In genomic region chr1:25799346-25799720, GRCh38 we compare ENCODE assay signal across 8 cellular contexts. TPM values are rescaled to one million over a fixed set of nuclear protein-coding genes. Genes with fewer than 3 reads are reported as not detected.
DNase-seq lines count a peak whose midpoint lies in the region; ATAC-seq and TF ChIP-seq lines count a peak whose summit lies in the region.

No MANE protein-coding gene starts in this region.

- H3K27me3 Mint-ChIP-seq in natural killer cell (ENCODE audit: low read depth in 2 of 2), result peaks cover 0 to 3% of the 10 kb centered on the region in 2 donors

- H3K4me1 ChIP-seq in colonic mucosa, result no peaks in the 10 kb centered on the region
- peaks cover 20% of the 10 kb centered on the region for H3K4me1 ChIP-seq in Karpas-422 (ENCODE audit: low read length)
- no peaks in the 10 kb centered on the region for H3K4me1 ChIP-seq in mucosa of descending colon (ENCODE audit: low read depth)

- H3K36me3 ChIP-seq in colonic mucosa (no peaks in the 10 kb centered on the region), Karpas-422 (ENCODE audit: insufficient read depth, low read length) (no peaks in the 10 kb centered on the region), mucosa of descending colon (ENCODE audit: low read depth) (no peaks in the 10 kb centered on the region)

- no peaks in the 10 kb centered on the region for H3K9me2 ChIP-seq in Karpas-422 (replicated peaks; ENCODE audit: insufficient read depth, low read length)

- H3K9me3 Mint-ChIP-seq in natural killer cell, result no peaks in the 10 kb centered on the region

- H3K27ac Mint-ChIP-seq in natural killer cell, result peak overlapping the region in 1 of 2 donors; percentile 64

- H3K9ac ChIP-seq in colonic mucosa (ENCODE audit: low read depth in 2 of 2, low read length in 2 of 2), result peak overlapping the region; percentile 66 to 78
- H3K9ac ChIP-seq in Karpas-422 (ENCODE audit: low read length), result no peak overlapping the region

- no peak overlapping the region for H2AFZ ChIP-seq in Karpas-422 (ENCODE audit: low read length)

- TF ChIP-seq CTCF in AG10803 (conservative IDR thresholded peaks at IDR 0.05; ENCODE audit: low read length) (no peak), NB4 (IDR thresholded peaks at IDR 0.05; ENCODE audit: low read depth, low read length) (no peak), colonic mucosa (IDR thresholded peaks at IDR 0.05) (no peak), natural killer cell (IDR thresholded peaks at IDR 0.05) (no peak), mucosa of descending colon (IDR thresholded peaks at IDR 0.05) (no peak)

- H3K4me3 ChIP-seq in AG10803 (ENCODE audit: low read length) (peak overlapping the region; percentile 62), NB4 (ENCODE audit: low read depth, low read length) (peak overlapping the region; percentile 32), colonic mucosa (peak overlapping the region; percentile 43), Karpas-422 (ENCODE audit: low read length) (no peak overlapping the region), mucosa of descending colon (no peak overlapping the region)

- H3K4me1 Mint-ChIP-seq in natural killer cell, result peaks cover 14 to 30% of the 10 kb centered on the region in 2 donors

- H3K27ac ChIP-seq in colonic mucosa (peak overlapping the region; percentile 61), Karpas-422 (ENCODE audit: low read length) (no peak overlapping the region)

- no peak for ATAC-seq in natural killer cell
- ATAC-seq in mucosa of descending colon, result no peak

- no peak for TF ChIP-seq POLR2A in NB4 (IDR thresholded peaks at IDR 0.05; ENCODE audit: extremely low read depth, insufficient read length)

- H4K20me1 ChIP-seq in Karpas-422 (ENCODE audit: insufficient read depth, low read depth, low read length), result peaks cover 3% of the 10 kb centered on the region; the same call in 1 of the 2 replicates

- DNase-seq in AG10803 (ENCODE audit: low read depth) (no peak), NB4 (ENCODE audit: low read depth) (no peak), colonic mucosa (no peak), natural killer cell (no peak), Karpas-422 (no peak), DMS153 treated with DMSO at 0.1 percent for 48 hours (lab: John Stamatoyannopoulos, UW; ENCODE audit: unreplicated experiment) (no peak), NCI-H748 treated with DMSO at 0.1 percent for 48 hours (lab: John Stamatoyannopoulos, UW) (no peak), mucosa of descending colon (no peak)

- H3K9me3 ChIP-seq in colonic mucosa (no peaks in the 10 kb centered on the region), Karpas-422 (ENCODE audit: low read length) (no peaks in the 10 kb centered on the region), mucosa of descending colon (no peaks in the 10 kb centered on the region)

- H3K36me3 Mint-ChIP-seq in natural killer cell, result no peaks in the 10 kb centered on the region

- no peaks in the 10 kb centered on the region for H3K79me2 ChIP-seq in Karpas-422 (ENCODE audit: low read length)

- H3K27me3 ChIP-seq in colonic mucosa, result no peaks in the 10 kb centered on the region
- H3K27me3 ChIP-seq in Karpas-422 (ENCODE audit: low read length), result no peaks in the 10 kb centered on the region

- intact Hi-C loops in colonic mucosa (cut with DNase I), result loop anchor here (5.0 kb wide), 2 partner anchors 42 to 192 kb away; no protein-coding TSS in a partner anchor
- intact Hi-C loops in natural killer cell (cut with micrococcal nuclease), result loop anchor here (10.0 kb wide), 1 partner anchor 185 kb away; the partner anchor contains the start of gene MAN1C1
- intact Hi-C loops in mucosa of descending colon (cut with DNase I, micrococcal nuclease), result loop anchor here (5.0 to 10.0 kb wide), 2 partner anchors 185 to 192 kb away; partner anchors contain the start of gene MAN1C1 (in 1 of the 2)

- peak overlapping the region; percentile 82 for H3K4me3 Mint-ChIP-seq in natural killer cell

- H3K4me2 ChIP-seq in Karpas-422 (ENCODE audit: low read depth, low read length, poor library complexity, severe bottlenecking), result no peak overlapping the region

RNA-seq across cellular contexts. Expression of gene SELENON, which starts 0.7 kb away (rescaled TPM):
- total RNA-seq in colonic mucosa (10 to 100 TPM; 39.6 to 43.3 TPM), natural killer cell (10 to 100 TPM in 2 of 3 donors, 1 to 10 TPM in 1; 9.7 to 16.4 (median 11.1) TPM), mucosa of descending colon (10 to 100 TPM; 29.6 to 45.1 (median 35.9) TPM)
- 2.7 and 5.1 TPM in 2 replicates for total RNA-seq in Karpas-422 (2014; rRNA removed; shearing (Covaris generic); ENCODE audit: low replicate concordance)

RNA-seq across cellular contexts. Expression of gene MTFR1L, which starts 20.4 kb away (rescaled TPM):
- total RNA-seq in colonic mucosa (10 to 100 TPM; 36.3 to 48.6 TPM), natural killer cell (10 to 100 TPM; 33.4 to 39.0 (median 39.0) TPM), mucosa of descending colon (10 to 100 TPM; 46.2 to 94.3 (median 83.0) TPM)
- 24.3 and 39.6 TPM in 2 replicates for total RNA-seq in Karpas-422 (2014; rRNA removed; shearing (Covaris generic); ENCODE audit: low replicate concordance)

RNA-seq across cellular contexts. Expression of gene AUNIP, which starts 59.9 kb away (rescaled TPM):
- total RNA-seq in colonic mucosa, result 1 to 10 TPM; 1.2 to 4.8 TPM
- under 1 TPM; 0.16 to 0.50 (median 0.20) TPM for total RNA-seq in natural killer cell
- 7.2 and 11.6 TPM in 2 replicates for total RNA-seq in Karpas-422 (2014; rRNA removed; shearing (Covaris generic); ENCODE audit: low replicate concordance)
- 1 to 10 TPM in 1 of 3 donors, under 1 TPM in 2; 0.28 to 1.5 (median 0.35) TPM for total RNA-seq in mucosa of descending colon

Comparison
In these comparisons a context has a peak if more than half of its experiments do, and no peak if none do; other contexts are left out.
1. H3K4me3 ChIP-seq: peak in AG10803 (single experiment), NB4 (single experiment) and colonic mucosa (single experiment); none in Karpas-422 (single experiment) and mucosa of descending colon (single experiment).